In genomic region chr2:220346919-220347318, GRCh38 we compare ENCODE assay signal across 8 cellular contexts.
"Had no signal": no experiment of that assay in that cellular context is flagged by ENCODE, and none has a peak within 500 bp of the region (broad histone marks: within the 10 kb centered on the region; RNA-seq: fewer than 3 reads in every experiment).

No MANE protein-coding gene starts in this region.

- FAIRE-seq: G401.6, GM12878, GM12891, GM12892, GM18507, GM19239 had no signal

- DNase-seq: GDM1, GF-D8 had no signal

- ATAC-seq: GM12878 had no signal

- H3K4me3 ChIP-seq: GM12878 had no signal
